18 cellular contexts compared by ENCODE assay signal in the genomic region with DNA sequence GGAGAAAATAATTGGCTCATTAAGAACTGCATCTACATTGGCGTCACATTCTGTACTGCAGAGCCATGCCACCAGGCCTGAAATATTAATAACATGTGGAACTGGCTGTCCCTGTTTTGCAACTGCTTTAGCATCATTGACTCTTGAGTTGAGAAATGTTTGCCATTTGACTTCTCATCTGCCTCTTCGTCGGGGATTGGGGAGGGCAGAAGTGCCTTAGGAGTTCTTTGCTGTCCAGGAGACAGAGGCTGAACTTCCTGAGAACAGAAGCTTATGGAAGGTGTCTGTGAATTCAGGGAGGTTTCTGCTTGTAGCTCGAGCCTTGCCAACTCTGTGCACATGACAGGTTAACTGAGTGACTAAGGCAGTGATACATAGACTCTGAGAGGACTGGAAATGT.
"Had no signal": no experiment of that assay in that cellular context is flagged by ENCODE, and none has a peak within 500 bp of the region (broad histone marks: within the 10 kb centered on the region; RNA-seq: fewer than 3 reads in every experiment).

No MANE protein-coding gene starts in this region.

- H3K9me3 ChIP-seq: heart right ventricle, lower lobe of right lung, prostate gland, thoracic aorta, transverse colon had no signal

- ATAC-seq: effector memory CD8-positive, alpha-beta T cell; left lobe of liver; lower lobe of right lung; sciatic nerve; stimulated activated naive B cell treated with anti-CD40 and anti-IgM and Interleukin-4, amounts not matched to agents 10 μg/mL and 1 μg/mL and 100 μg/mL, for 72 hours; stimulated activated naive CD8-positive, alpha-beta T cell treated with anti-CD3 and anti-CD28 coated beads, Interleukin-15, amount 100 ng/mL, for 72 hours had no signal

- H3K36me3 ChIP-seq: heart right ventricle, lower lobe of right lung, prostate gland, thoracic aorta, transverse colon had no signal

- H3K4me3 ChIP-seq: heart right ventricle, lower lobe of right lung, prostate gland, thoracic aorta, transverse colon had no signal

- H3K27me3 ChIP-seq: heart right ventricle, transverse colon had no signal

- DNase-seq: cerebellar nuclear complex; effector memory CD8-positive, alpha-beta T cell; foreskin melanocyte; heart right ventricle; hypothalamus; lower lobe of right lung; mesenchymal stem cell; naive B cell; stimulated activated CD4-positive, alpha-beta T cell treated with anti-CD3 and anti-CD28 coated beads, Interleukin-2, amount 100 ng/mL, for 24 hours; stimulated activated CD4-positive, alpha-beta T cell treated with anti-CD3 and anti-CD28 coated beads, Interleukin-4, amount 100 ng/mL, for 4 hours; stimulated activated naive B cell treated with anti-CD40 and anti-IgM and Interleukin-4, amounts not matched to agents 10 μg/mL and 1 μg/mL and 100 μg/mL, for 72 hours; stimulated activated naive CD8-positive, alpha-beta T cell treated with anti-CD3 and anti-CD28 coated beads, Interleukin-15, amount 100 ng/mL, for 72 hours; transverse colon had no signal

- H3K4me1 ChIP-seq: heart right ventricle, lower lobe of right lung, parathyroid adenoma, prostate gland, transverse colon had no signal

- H3K27ac ChIP-seq: heart right ventricle, lower lobe of right lung, parathyroid adenoma, prostate gland, thoracic aorta, transverse colon had no signal
